Comparison of ENCODE assay signal across 25 cellular contexts in the genomic region with DNA sequence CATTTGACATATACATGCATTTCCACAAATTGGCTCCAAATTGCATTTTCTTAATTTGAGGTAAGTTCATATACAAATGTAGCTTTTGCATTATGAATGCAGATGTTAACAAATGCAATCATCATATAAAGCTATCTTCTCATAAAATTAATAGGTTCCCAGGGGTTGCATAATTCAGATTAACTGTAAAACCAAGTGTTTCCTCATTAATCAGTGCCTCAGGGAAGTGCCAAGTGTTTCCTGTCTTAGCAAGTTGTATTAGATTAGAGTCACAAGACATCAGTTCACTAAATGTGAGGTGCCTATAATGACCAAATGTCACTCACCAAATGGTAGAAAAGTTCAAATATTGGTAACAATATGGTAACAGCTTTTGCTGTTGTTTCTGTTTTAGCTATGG.
"Had no signal": no experiment of that assay in that cellular context is flagged by ENCODE, and none has a peak within 500 bp of the region (broad histone marks: within the 10 kb centered on the region; RNA-seq: fewer than 3 reads in every experiment).

No MANE protein-coding gene starts in this region.

- H3K9me3 Mint-ChIP-seq: activated CD4-positive, alpha-beta T cell treated with anti-CD3 and anti-CD28 coated beads, Interleukin-2, amount 10 ng/mL, durations not matched to agents 24 days and 14 days; activated naive CD4-positive, alpha-beta T cell treated with anti-CD3 and anti-CD28 coated beads for 36 hours; activated T-cell treated with anti-CD3 and anti-CD28 coated beads, Interleukin-2, amount 50 U/mL, for 24 hours had no signal

- H3K27me3 ChIP-seq: brain microvascular endothelial cell, colonic mucosa, SJSA1 had no signal

- H3K4me1 ChIP-seq: colonic mucosa, SJSA1 had no signal

- H3K36me3 ChIP-seq: brain microvascular endothelial cell, colonic mucosa, SJSA1 had no signal

- H3K27ac ChIP-seq: brain microvascular endothelial cell, colonic mucosa, SJSA1 had no signal

- H3K27ac Mint-ChIP-seq: activated B cell treated with CpG ODN at 0.5 μM for 24 hours; activated CD4-positive, alpha-beta T cell treated with anti-CD3 and anti-CD28 coated beads, Interleukin-2, amount 10 ng/mL, durations not matched to agents 24 days and 14 days; activated CD8-positive, alpha-beta memory T cell treated with anti-CD3 and anti-CD28 coated beads, Interleukin-2, amount 10 ng/mL, durations not matched to agents 7 days and 5 days; activated naive CD4-positive, alpha-beta T cell treated with anti-CD3 and anti-CD28 coated beads for 36 hours; activated naive CD8-positive, alpha-beta T cell; activated T-cell treated with anti-CD3 and anti-CD28 coated beads, Interleukin-2, amount 50 U/mL, for 24 hours; activated T-helper 1 cell treated with anti-CD3 and anti-CD28 coated beads, Interleukin-12 subunit alpha, Interleukin-12 subunit beta, Interleukin-2, Interleukin-4 antibody, amounts not matched to agents 30 ng/mL and 10 ng/mL and 1 ng/mL, durations not matched to agents 14 hours and 24 hours and 36 hours; T-cell had no signal

- H3K36me3 Mint-ChIP-seq: activated CD8-positive, alpha-beta memory T cell treated with anti-CD3 and anti-CD28 coated beads, Interleukin-2, amount 10 ng/mL, durations not matched to agents 7 days and 5 days; activated naive CD8-positive, alpha-beta T cell; T-cell had no signal

- H3K4me3 ChIP-seq: colonic mucosa, SJSA1 had no signal

- H3K4me3 Mint-ChIP-seq: activated B cell treated with CpG ODN at 0.5 μM for 24 hours; activated CD4-positive, alpha-beta T cell treated with anti-CD3 and anti-CD28 coated beads, Interleukin-2, amount 10 ng/mL, durations not matched to agents 24 days and 14 days; activated CD8-positive, alpha-beta memory T cell treated with anti-CD3 and anti-CD28 coated beads, Interleukin-2, amount 10 ng/mL, durations not matched to agents 7 days and 5 days; activated naive CD4-positive, alpha-beta T cell treated with anti-CD3 and anti-CD28 coated beads for 36 hours; activated naive CD8-positive, alpha-beta T cell; activated T-cell treated with anti-CD3 and anti-CD28 coated beads, Interleukin-2, amount 50 U/mL, for 24 hours; activated T-helper 1 cell treated with anti-CD3 and anti-CD28 coated beads, Interleukin-12 subunit alpha, Interleukin-12 subunit beta, Interleukin-2, Interleukin-4 antibody, amounts not matched to agents 30 ng/mL and 10 ng/mL and 1 ng/mL, durations not matched to agents 14 hours and 24 hours and 36 hours; T-cell had no signal

- ATAC-seq: activated CD8-positive, alpha-beta memory T cell treated with anti-CD3 and anti-CD28 coated beads, Interleukin-2, amount 10 ng/mL, durations not matched to agents 7 days and 5 days; PC-3; T-cell had no signal

- DNase-seq: activated B cell treated with CpG ODN at 0.5 μM for 24 hours; activated CD4-positive, alpha-beta T cell treated with anti-CD3 and anti-CD28 coated beads for 1 hour; activated CD4-positive, alpha-beta T cell treated with anti-CD3 and anti-CD28 coated beads, Interleukin-2, amount 10 ng/mL, durations not matched to agents 24 days and 14 days; activated CD4-positive, alpha-beta T cell treated with anti-CD3 and anti-CD28 coated beads, Interleukin-2, amount 50 U/mL, for 48 hours; activated CD8-positive, alpha-beta memory T cell treated with anti-CD3 and anti-CD28 coated beads, Interleukin-2, amount 10 ng/mL, durations not matched to agents 7 days and 5 days; activated effector memory CD4-positive, alpha-beta T cell treated with Interleukin-2 at 50 U/mL for 16 hours; activated naive CD4-positive, alpha-beta T cell treated with anti-CD3 and anti-CD28 coated beads for 36 hours; activated T-cell treated with anti-CD3 and anti-CD28 coated beads, Interleukin-2, amount 50 U/mL, for 24 hours; brain microvascular endothelial cell; colonic mucosa; MM.1S; NCI-H1092; NCI-H1417; NCI-H1930; NCI-H2107; NCI-H345; NCI-H510A; NCI-H526 treated with DMSO at 0.1 percent for 48 hours; PC-3; SHP77; T-cell; T-helper 2 cell had no signal

- H3K27me3 Mint-ChIP-seq: activated B cell treated with CpG ODN at 0.5 μM for 24 hours; activated CD4-positive, alpha-beta T cell treated with anti-CD3 and anti-CD28 coated beads, Interleukin-2, amount 10 ng/mL, durations not matched to agents 24 days and 14 days; activated CD8-positive, alpha-beta memory T cell treated with anti-CD3 and anti-CD28 coated beads, Interleukin-2, amount 10 ng/mL, durations not matched to agents 7 days and 5 days; activated T-cell treated with anti-CD3 and anti-CD28 coated beads, Interleukin-2, amount 50 U/mL, for 24 hours; T-cell had no signal

- H3K9me3 ChIP-seq: colonic mucosa, SJSA1 had no signal

- H3K4me1 Mint-ChIP-seq: activated B cell treated with CpG ODN at 0.5 μM for 24 hours; activated CD8-positive, alpha-beta memory T cell treated with anti-CD3 and anti-CD28 coated beads, Interleukin-2, amount 10 ng/mL, durations not matched to agents 7 days and 5 days; T-cell had no signal
